Comparison of ENCODE assay signal across 1 cellular context in the genomic region with DNA sequence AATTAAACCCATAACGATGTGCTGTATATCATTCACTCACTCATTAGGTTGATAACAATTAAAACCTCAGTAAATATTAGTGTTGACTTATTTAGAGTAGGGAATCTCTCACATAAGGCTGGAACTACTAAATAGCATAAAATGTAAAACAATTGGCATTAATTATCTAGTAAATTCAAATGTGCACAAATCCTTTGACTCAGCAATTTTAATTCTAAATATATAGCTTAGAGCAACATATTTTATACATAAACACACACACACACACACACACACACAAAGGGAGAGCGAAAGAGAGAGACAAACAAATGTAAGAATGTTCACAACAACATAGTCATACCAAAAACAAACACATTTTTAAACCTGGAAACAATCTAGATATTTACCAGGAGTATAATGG.
TF ChIP-seq lines count a peak whose summit lies in the region.

No MANE protein-coding gene starts in this region.

TF ChIP-seq in K562, 482 proteins besides CTCF, POLR2A, EP300 and RAD21 (continued from another document):
- TF ChIP-seq, protein P1, sequence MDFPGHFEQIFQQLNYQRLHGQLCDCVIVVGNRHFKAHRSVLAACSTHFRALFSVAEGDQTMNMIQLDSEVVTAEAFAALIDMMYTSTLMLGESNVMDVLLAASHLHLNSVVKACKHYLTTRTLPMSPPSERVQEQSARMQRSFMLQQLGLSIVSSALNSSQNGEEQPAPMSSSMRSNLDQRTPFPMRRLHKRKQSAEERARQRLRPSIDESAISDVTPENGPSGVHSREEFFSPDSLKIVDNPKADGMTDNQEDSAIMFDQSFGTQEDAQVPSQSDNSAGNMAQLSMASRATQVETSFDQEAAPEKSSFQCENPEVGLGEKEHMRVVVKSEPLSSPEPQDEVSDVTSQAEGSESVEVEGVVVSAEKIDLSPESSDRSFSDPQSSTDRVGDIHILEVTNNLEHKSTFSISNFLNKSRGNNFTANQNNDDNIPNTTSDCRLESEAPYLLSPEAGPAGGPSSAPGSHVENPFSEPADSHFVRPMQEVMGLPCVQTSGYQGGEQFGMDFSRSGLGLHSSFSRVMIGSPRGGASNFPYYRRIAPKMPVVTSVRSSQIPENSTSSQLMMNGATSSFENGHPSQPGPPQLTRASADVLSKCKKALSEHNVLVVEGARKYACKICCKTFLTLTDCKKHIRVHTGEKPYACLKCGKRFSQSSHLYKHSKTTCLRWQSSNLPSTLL (IDR thresholded peaks at IDR 0.05): no peak
- TF ChIP-seq MEF2A (IDR thresholded peaks at IDR 0.05; ENCODE audit: control insufficient read depth, low read depth, low read length): no peak
- peak; percentile 48; the same call in 1 of the 2 replicates for TF ChIP-seq MAFG (tag; conservative IDR thresholded peaks at IDR 0.05)
- peak; percentile 76 for TF ChIP-seq ZNF316 (IDR thresholded peaks at IDR 0.05)
- TF ChIP-seq XRCC4 (IDR thresholded peaks at IDR 0.05; ENCODE audit: extremely low read depth, insufficient read depth, insufficient read length): no peak
- TF ChIP-seq, protein P2, sequence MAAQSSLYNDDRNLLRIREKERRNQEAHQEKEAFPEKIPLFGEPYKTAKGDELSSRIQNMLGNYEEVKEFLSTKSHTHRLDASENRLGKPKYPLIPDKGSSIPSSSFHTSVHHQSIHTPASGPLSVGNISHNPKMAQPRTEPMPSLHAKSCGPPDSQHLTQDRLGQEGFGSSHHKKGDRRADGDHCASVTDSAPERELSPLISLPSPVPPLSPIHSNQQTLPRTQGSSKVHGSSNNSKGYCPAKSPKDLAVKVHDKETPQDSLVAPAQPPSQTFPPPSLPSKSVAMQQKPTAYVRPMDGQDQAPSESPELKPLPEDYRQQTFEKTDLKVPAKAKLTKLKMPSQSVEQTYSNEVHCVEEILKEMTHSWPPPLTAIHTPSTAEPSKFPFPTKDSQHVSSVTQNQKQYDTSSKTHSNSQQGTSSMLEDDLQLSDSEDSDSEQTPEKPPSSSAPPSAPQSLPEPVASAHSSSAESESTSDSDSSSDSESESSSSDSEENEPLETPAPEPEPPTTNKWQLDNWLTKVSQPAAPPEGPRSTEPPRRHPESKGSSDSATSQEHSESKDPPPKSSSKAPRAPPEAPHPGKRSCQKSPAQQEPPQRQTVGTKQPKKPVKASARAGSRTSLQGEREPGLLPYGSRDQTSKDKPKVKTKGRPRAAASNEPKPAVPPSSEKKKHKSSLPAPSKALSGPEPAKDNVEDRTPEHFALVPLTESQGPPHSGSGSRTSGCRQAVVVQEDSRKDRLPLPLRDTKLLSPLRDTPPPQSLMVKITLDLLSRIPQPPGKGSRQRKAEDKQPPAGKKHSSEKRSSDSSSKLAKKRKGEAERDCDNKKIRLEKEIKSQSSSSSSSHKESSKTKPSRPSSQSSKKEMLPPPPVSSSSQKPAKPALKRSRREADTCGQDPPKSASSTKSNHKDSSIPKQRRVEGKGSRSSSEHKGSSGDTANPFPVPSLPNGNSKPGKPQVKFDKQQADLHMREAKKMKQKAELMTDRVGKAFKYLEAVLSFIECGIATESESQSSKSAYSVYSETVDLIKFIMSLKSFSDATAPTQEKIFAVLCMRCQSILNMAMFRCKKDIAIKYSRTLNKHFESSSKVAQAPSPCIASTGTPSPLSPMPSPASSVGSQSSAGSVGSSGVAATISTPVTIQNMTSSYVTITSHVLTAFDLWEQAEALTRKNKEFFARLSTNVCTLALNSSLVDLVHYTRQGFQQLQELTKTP (IDR thresholded peaks at IDR 0.05; ENCODE audit: low read depth in 1 of 2, partially characterized antibody in 2 of 2): no peak
- no peak for TF ChIP-seq ZBTB7A (IDR thresholded peaks at IDR 0.05; ENCODE audit: borderline replicate concordance, control insufficient read depth, low read depth, low read length)
